In genomic region chr3:37241880-37242279, GRCh38 we compare ENCODE assay signal across 10 cellular contexts. TPM values are rescaled to one million over a fixed set of nuclear protein-coding genes. Genes with fewer than 3 reads are reported as not detected.
DNase-seq lines count a peak whose midpoint lies in the region; ATAC-seq and TF ChIP-seq lines count a peak whose summit lies in the region.
"Had no signal": no experiment of that assay in that cellular context is flagged by ENCODE, and none has a peak within 500 bp of the region (broad histone marks: within the 10 kb centered on the region; RNA-seq: fewer than 3 reads in every experiment).

No MANE protein-coding gene starts in this region.

- 93% methylated on average over 4 of the region's 6 CpGs; no CpG with 5 or more reads in 1 of the 2 experiments for WGBS in IMR-90 (ENCODE audit: extremely low coverage in 2 of 2, insufficient read length in 1 of 2), 2 experiments

- H3K9me3 ChIP-seq in DND-41 (ENCODE audit: insufficient read depth, low read length, severe bottlenecking) = no peaks in the 10 kb centered on the region
- H3K9me3 ChIP-seq in IMR-90 (ENCODE audit: control insufficient read depth, insufficient read depth, low read length) = no peaks in the 10 kb centered on the region

- BruUV-seq in IMR-90 (replicated peaks; lab: Mats Ljungman, UMichigan) = no TSS peak

- H2AFZ ChIP-seq in DND-41 (ENCODE audit: low read depth, low read length) (peak overlapping the region; percentile 100), IMR-90 (replicated peaks; ENCODE audit: low read length, poor library complexity) (no peak overlapping the region)

- DNase-seq in DND-41 (no peak), IMR-90 (no peak), nephron progenitor cell (no peak), sciatic nerve (ENCODE audit: low spot score) (no peak), NCI-H2227 (lab: John Stamatoyannopoulos, UW; ENCODE audit: unreplicated experiment) (no peak), GOT3 (lab: John Stamatoyannopoulos, UW) (no peak)
- DNase-seq in activated naive CD8-positive, alpha-beta T cell treated with anti-CD3 and anti-CD28 coated beads, Interleukin-2, amount 50 U/mL, for 24 hours = no peak
- DNase-seq: effector CD8-positive, alpha-beta T cell; NCI-H146; stimulated activated CD8-positive, alpha-beta memory T cell treated with anti-CD3 and anti-CD28 coated beads, Interleukin-4, amount 100 ng/mL, for 48 hours had no signal

- no peak for TF ChIP-seq POLR2A in IMR-90 (IDR thresholded peaks at IDR 0.05; ENCODE audit: low read depth, low read length)

- H3K18ac ChIP-seq in IMR-90 (ENCODE audit: low read depth, low read length) = no peak overlapping the region

- no peak for TF ChIP-seq RAD21 in IMR-90 (IDR thresholded peaks at IDR 0.05; ENCODE audit: low read length)

- no peak overlapping the region for H3K56ac ChIP-seq in IMR-90 (ENCODE audit: extremely low read depth, insufficient read depth, low read length)

- H3K27me3 ChIP-seq in DND-41 (ENCODE audit: insufficient read depth, low read length, poor library complexity) = no peaks in the 10 kb centered on the region
- no peaks in the 10 kb centered on the region for H3K27me3 ChIP-seq in IMR-90 (ENCODE audit: control insufficient read depth, insufficient read depth, low read length)

- no peak overlapping the region for H4K5ac ChIP-seq in IMR-90 (ENCODE audit: low read depth, low read length)

- no peak overlapping the region for H3K14ac ChIP-seq in IMR-90 (replicated peaks; ENCODE audit: low read depth, low read length)

- H3K79me2 ChIP-seq in DND-41 (ENCODE audit: insufficient read depth, low read length) = peaks cover 39% of the 10 kb centered on the region

- H2AK5ac ChIP-seq in IMR-90 (ENCODE audit: low read depth, low read length) = 0 out of 2 replicates have a peak overlapping the region, but pooled peaks have one; percentile 6

- peak overlapping the region; percentile 99 for H3K27ac Mint-ChIP-seq in activated naive CD8-positive, alpha-beta T cell treated with anti-CD3 and anti-CD28 coated beads, Interleukin-2, amount 50 U/mL, for 24 hours
- no peak overlapping the region for H3K27ac Mint-ChIP-seq in nephron progenitor cell

- H3K36me3 ChIP-seq in DND-41 (ENCODE audit: insufficient read depth, low read length) (no peaks in the 10 kb centered on the region; the same call in 1 of the 2 replicates), IMR-90 (ENCODE audit: control insufficient read depth, insufficient read depth, low read length) (no peaks in the 10 kb centered on the region)

- peak overlapping the region; percentile 98 to 100; a peak in 3 of 4 replicates for H4K8ac ChIP-seq in IMR-90 (ENCODE audit: low read depth in 2 of 2, low read length in 2 of 2)

- ATAC-seq in DND-41 (ENCODE audit: insufficient read depth, low read depth) (no peak), IMR-90 (ENCODE audit: low read depth) (no peak), sciatic nerve (no peak)
- ATAC-seq in activated naive CD8-positive, alpha-beta T cell treated with anti-CD3 and anti-CD28 coated beads, Interleukin-2, amount 50 U/mL, for 24 hours = no peak

- H2BK15ac ChIP-seq in IMR-90 (ENCODE audit: low read depth, low read length) = no peak overlapping the region

- H2BK5ac ChIP-seq in IMR-90 (ENCODE audit: low read depth, low read length, poor library complexity, severe bottlenecking) = no peak overlapping the region

- in situ Hi-C loops in IMR-90 (cut with MboI; ENCODE audit: low sequenced_read_pairs) = no loop called here

- peaks cover 30% of the 10 kb centered on the region for H3K4me1 Mint-ChIP-seq in activated naive CD8-positive, alpha-beta T cell treated with anti-CD3 and anti-CD28 coated beads, Interleukin-2, amount 50 U/mL, for 24 hours
- H3K4me1 Mint-ChIP-seq in nephron progenitor cell = peaks cover 61% of the 10 kb centered on the region

- H3K27ac ChIP-seq in DND-41 (ENCODE audit: low read length) = no peak overlapping the region
- no peak overlapping the region for H3K27ac ChIP-seq in IMR-90 (ENCODE audit: insufficient read depth, low read length)

- H3K4me1 ChIP-seq in DND-41 (ENCODE audit: insufficient read depth, low read length) (peaks cover 34% of the 10 kb centered on the region), IMR-90 (ENCODE audit: control insufficient read depth, insufficient read depth, low read length) (no peaks in the 10 kb centered on the region)

- no peaks in the 10 kb centered on the region for H3K9me3 Mint-ChIP-seq in activated naive CD8-positive, alpha-beta T cell treated with anti-CD3 and anti-CD28 coated beads, Interleukin-2, amount 50 U/mL, for 24 hours
- H3K9me3 Mint-ChIP-seq in nephron progenitor cell = peaks cover 8% of the 10 kb centered on the region

- H3K27me3 Mint-ChIP-seq in activated naive CD8-positive, alpha-beta T cell treated with anti-CD3 and anti-CD28 coated beads, Interleukin-2, amount 50 U/mL, for 24 hours = no peaks in the 10 kb centered on the region
- no peaks in the 10 kb centered on the region for H3K27me3 Mint-ChIP-seq in nephron progenitor cell (ENCODE audit: low read depth, poor library complexity)

- H2BK20ac ChIP-seq in IMR-90 (ENCODE audit: low read depth, low read length) = no peak overlapping the region

- H4K20me1 ChIP-seq in DND-41 (ENCODE audit: insufficient read depth, low read length) (peaks cover 12% of the 10 kb centered on the region; the same call in 1 of the 2 replicates), IMR-90 (ENCODE audit: insufficient read depth, low read length) (peaks cover 25% of the 10 kb centered on the region)

- dilution Hi-C loops in IMR-90 (cut with HindIII; ENCODE audit: low sequenced_read_pairs, unreplicated experiment) = no loop called here

- intact Hi-C loops in IMR-90 (cut with micrococcal nuclease) = no loop called here
- intact Hi-C loops in sciatic nerve (cut with DNase I) = no loop called here

- H3K4me3 ChIP-seq in DND-41 (ENCODE audit: low read depth in 1 of 2, low read length in 2 of 2) (peak overlapping the region in 1 of 2 experiments; percentile 88; a peak in 1 of 4 replicates), IMR-90 (ENCODE audit: insufficient read depth, low read depth, low read length) (no peak overlapping the region)

- H3K9ac ChIP-seq in DND-41 (ENCODE audit: low read depth, low read length) (peak overlapping the region; percentile 87), IMR-90 (ENCODE audit: low read depth, low read length) (no peak overlapping the region)

- H2BK120ac ChIP-seq in IMR-90 (ENCODE audit: low read depth, low read length) = no peak overlapping the region

- peaks cover 12% of the 10 kb centered on the region for H3K36me3 Mint-ChIP-seq in activated naive CD8-positive, alpha-beta T cell treated with anti-CD3 and anti-CD28 coated beads, Interleukin-2, amount 50 U/mL, for 24 hours (ENCODE audit: low read depth)
- H3K36me3 Mint-ChIP-seq in nephron progenitor cell (ENCODE audit: low read depth) = no peaks in the 10 kb centered on the region

- peak overlapping the region; percentile 96 for H3K4me2 ChIP-seq in DND-41 (ENCODE audit: insufficient read depth, low read length)
- H3K4me2 ChIP-seq in IMR-90 (ENCODE audit: low read depth, low read length) = no peak overlapping the region

- CTCF ChIA-PET in IMR-90 (lab: Yijun Ruan, JAX) = no interaction called here

- H3K9me1 ChIP-seq in IMR-90 (ENCODE audit: insufficient read depth, low read length) = peaks cover 2% of the 10 kb centered on the region; the same call in 1 of the 2 replicates

- POLR2A ChIA-PET in IMR-90 (lab: Charles Lee; ENCODE audit: unreplicated experiment) = no interaction called here

- H3K4ac ChIP-seq in IMR-90 (ENCODE audit: low read depth, low read length) = 0 out of 2 replicates have a peak overlapping the region, but pooled peaks have one; percentile 100

- TF ChIP-seq CTCF in DND-41 (IDR thresholded peaks at IDR 0.05; ENCODE audit: borderline replicate concordance, extremely low read depth, low read length, poor library complexity, severe bottlenecking) = no peak
- TF ChIP-seq CTCF in IMR-90 (conservative IDR thresholded peaks at IDR 0.05; ENCODE audit: low read depth, low read length) = no peak
- TF ChIP-seq CTCF in nephron progenitor cell (IDR thresholded peaks at IDR 0.05) = no peak

- peaks cover 8 to 35% of the 10 kb centered on the region in 2 experiments for H3K79me1 ChIP-seq in IMR-90 (ENCODE audit: low read depth in 1 of 2, low read length in 2 of 2)

- peak overlapping the region; percentile 94 for H3K4me3 Mint-ChIP-seq in activated naive CD8-positive, alpha-beta T cell treated with anti-CD3 and anti-CD28 coated beads, Interleukin-2, amount 50 U/mL, for 24 hours
- H3K4me3 Mint-ChIP-seq in nephron progenitor cell = peak overlapping the region; percentile 96

- no peak overlapping the region for H2AK9ac ChIP-seq in IMR-90 (replicated peaks; ENCODE audit: low read depth, low read length, poor library complexity)

- H3K23ac ChIP-seq in IMR-90 (ENCODE audit: low read depth, low read length) = no peak overlapping the region

- H4K91ac ChIP-seq in IMR-90 (ENCODE audit: insufficient read depth, low read depth, low read length) = no peak overlapping the region

TF ChIP-seq in IMR-90, 13 proteins besides CTCF, POLR2A, EP300 and RAD21:
- TF ChIP-seq SMC3 (IDR thresholded peaks at IDR 0.05; ENCODE audit: low read depth, low read length) (no peak), MAZ (IDR thresholded peaks at IDR 0.05; ENCODE audit: borderline replicate concordance, low read depth, low read length) (no peak), BHLHE40 (IDR thresholded peaks at IDR 0.05; ENCODE audit: low read depth, low read length) (no peak)

RNA-seq across cellular contexts. Expression of gene GOLGA4, which starts 1.2 kb away (rescaled TPM):
- 51.1 and 70.0 TPM in 2 replicates for total RNA-seq in IMR-90 (2012; rRNA removed)
- 14.4 and 16.9 TPM in 2 replicates for polyA plus RNA-seq in IMR-90 (2012; rRNA removed)
- polyA plus RNA-seq in IMR-90 (2012; cell fraction: cytosol; rRNA removed) = 3.6 and 3.9 TPM in 2 replicates
- polyA plus RNA-seq in IMR-90 (2012; cell fraction: nucleus; rRNA removed; ENCODE audit: low replicate concordance) = 3.3 and 7.7 TPM in 2 replicates
- total RNA-seq in sciatic nerve = 97.1 TPM
